In the genomic region with DNA sequence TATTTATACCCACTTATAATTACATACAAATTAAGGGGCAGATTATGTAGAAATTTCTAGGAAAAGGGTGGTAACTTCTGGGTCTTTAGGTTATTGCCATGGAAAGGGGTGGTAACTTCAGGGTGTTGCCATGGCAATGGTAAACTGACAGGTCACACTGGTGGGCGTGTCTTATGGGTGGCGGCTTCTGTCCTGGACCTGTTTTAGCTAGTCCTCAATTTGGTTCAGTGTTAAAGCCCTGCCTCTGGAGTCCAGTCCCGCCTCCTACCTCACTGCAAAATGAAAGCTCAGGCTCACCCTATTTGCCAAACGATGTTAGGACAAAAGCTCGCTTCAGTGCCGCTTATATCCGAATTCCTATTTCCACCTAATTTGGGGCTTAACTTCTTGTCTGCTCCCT, we compare ENCODE assay signal across 27 cellular contexts.
A peak's percentile ranks its signal among the peaks of the same experiment; 100 is the strongest.
DNase-seq lines count a peak whose midpoint lies in the region; ATAC-seq and TF ChIP-seq lines count a peak whose summit lies in the region.
"Had no signal": no experiment of that assay in that cellular context is flagged by ENCODE, and none has a peak within 500 bp of the region (broad histone marks: within the 10 kb centered on the region; RNA-seq: fewer than 3 reads in every experiment).

No MANE protein-coding gene starts in this region.

- no peak overlapping the region for H3K56ac ChIP-seq in IMR-90 (ENCODE audit: extremely low read depth, insufficient read depth, low read length)

- ATAC-seq in IMR-90 (ENCODE audit: low read depth) (no peak), WTC11 (peak; percentile 100), HG03354 (IDR thresholded peaks at IDR 0.05; ENCODE audit: poor library complexity, severe bottlenecking, unreplicated experiment) (no peak)
- ATAC-seq: gastroesophageal sphincter, GM12878 had no signal

- no peak overlapping the region for H3K9ac ChIP-seq in IMR-90 (ENCODE audit: low read depth, low read length)

- H4K20me1 ChIP-seq in IMR-90 (ENCODE audit: insufficient read depth, low read length): no peaks in the 10 kb centered on the region

- H3K27me3 Mint-ChIP-seq in WTC11 (ENCODE audit: low read depth): no peaks in the 10 kb centered on the region
- H3K27me3 Mint-ChIP-seq: CD8-positive, alpha-beta memory T cell had no signal

- intact Hi-C loops in IMR-90 (cut with micrococcal nuclease): no loop called here

- no peak overlapping the region for H3K4me2 ChIP-seq in IMR-90 (ENCODE audit: low read depth, low read length)

- WGBS in IMR-90 (ENCODE audit: extremely low coverage in 2 of 2, insufficient read length in 1 of 2), 2 experiments: no CpG with 5 or more reads among the region's 7 CpGs

- no peaks in the 10 kb centered on the region for H3K9me3 Mint-ChIP-seq in WTC11

- no peaks in the 10 kb centered on the region for H3K36me3 Mint-ChIP-seq in WTC11
- H3K36me3 Mint-ChIP-seq: CD8-positive, alpha-beta memory T cell had no signal

- POLR2A ChIA-PET in IMR-90 (lab: Charles Lee; ENCODE audit: unreplicated experiment) (interaction anchor here (0.7 kb wide), 1 partner anchor 430 kb away, joined by 4 read pairs; no protein-coding TSS in a partner anchor), WTC11 (lab: Charles Lee) (interaction anchor here (0.6 kb wide), 1 partner anchor 1437 kb away, joined by 3 read pairs; no protein-coding TSS in a partner anchor)

- no peak overlapping the region for H3K27ac Mint-ChIP-seq in WTC11
- H3K27ac Mint-ChIP-seq: immature natural killer cell had no signal

- no peak overlapping the region; the same call in 1 of the 2 replicates for H3K23ac ChIP-seq in IMR-90 (ENCODE audit: low read depth, low read length)

- TF ChIP-seq RAD21 in IMR-90 (IDR thresholded peaks at IDR 0.05; ENCODE audit: low read length): no peak

- peak overlapping the region; percentile 82 for H3K4ac ChIP-seq in IMR-90 (ENCODE audit: low read depth, low read length)

- TF ChIP-seq CTCF in IMR-90 (conservative IDR thresholded peaks at IDR 0.05; ENCODE audit: low read depth, low read length) (no peak), WTC11 (IDR thresholded peaks at IDR 0.05) (no peak), foreskin fibroblast (IDR thresholded peaks at IDR 0.05; ENCODE audit: low read depth, low read length) (no peak)

- H2AK9ac ChIP-seq in IMR-90 (replicated peaks; ENCODE audit: low read depth, low read length, poor library complexity): peak overlapping the region; percentile 68

- peak overlapping the region; percentile 58 for H4K91ac ChIP-seq in IMR-90 (ENCODE audit: insufficient read depth, low read depth, low read length)

- no peak for TF ChIP-seq POLR2A in IMR-90 (IDR thresholded peaks at IDR 0.05; ENCODE audit: low read depth, low read length)

- peak overlapping the region; percentile 57 for H2AFZ ChIP-seq in IMR-90 (replicated peaks; ENCODE audit: low read length, poor library complexity)

- H3K27ac ChIP-seq in IMR-90 (ENCODE audit: insufficient read depth, low read length): no peak overlapping the region
- H3K27ac ChIP-seq: epithelial cell of prostate, gastroesophageal sphincter, HL-60, right atrium auricular region, thoracic aorta had no signal

- H2BK5ac ChIP-seq in IMR-90 (ENCODE audit: low read depth, low read length, poor library complexity, severe bottlenecking): no peak overlapping the region

- H3K79me1 ChIP-seq in IMR-90 (ENCODE audit: low read depth in 1 of 2, low read length in 2 of 2): no peaks in the 10 kb centered on the region

- H2BK20ac ChIP-seq in IMR-90 (ENCODE audit: low read depth, low read length): peak overlapping the region; percentile 81

- dilution Hi-C loops in IMR-90 (cut with HindIII; ENCODE audit: low sequenced_read_pairs, unreplicated experiment): no loop called here

- no peak overlapping the region; the same call in 1 of the 2 replicates for H3K18ac ChIP-seq in IMR-90 (ENCODE audit: low read depth, low read length)

- H3K9me1 ChIP-seq in IMR-90 (ENCODE audit: insufficient read depth, low read length): peaks cover 7% of the 10 kb centered on the region

- peak overlapping the region; percentile 84 for H3K14ac ChIP-seq in IMR-90 (replicated peaks; ENCODE audit: low read depth, low read length)

- H3K9me3 ChIP-seq in IMR-90 (ENCODE audit: control insufficient read depth, insufficient read depth, low read length): peaks cover 2% of the 10 kb centered on the region; the same call in 1 of the 2 replicates
- H3K9me3 ChIP-seq: thoracic aorta had no signal

- peaks cover 5% of the 10 kb centered on the region; the same call in 1 of the 2 replicates for H3K4me1 Mint-ChIP-seq in WTC11
- H3K4me1 Mint-ChIP-seq: CD8-positive, alpha-beta memory T cell; immature natural killer cell had no signal

- H2BK15ac ChIP-seq in IMR-90 (ENCODE audit: low read depth, low read length): peak overlapping the region; percentile 92

- H3K4me3 Mint-ChIP-seq in WTC11: no peak overlapping the region
- H3K4me3 Mint-ChIP-seq: CD8-positive, alpha-beta memory T cell; immature natural killer cell had no signal

- CTCF ChIA-PET in IMR-90 (lab: Yijun Ruan, JAX) (interaction anchor here (0.5 to 1.1 kb wide), 2 partner anchors 12 to 146 kb away, joined by 3 read pairs; no protein-coding TSS in a partner anchor), WTC11 (lab: Charles Lee) (interaction anchor here (0.8 to 2.0 kb wide), 2 partner anchors 19 to 150 kb away, joined by 3 to 8 read pairs; no protein-coding TSS in a partner anchor)

- no peaks in the 10 kb centered on the region for H3K36me3 ChIP-seq in IMR-90 (ENCODE audit: control insufficient read depth, insufficient read depth, low read length)
- H3K36me3 ChIP-seq: gastroesophageal sphincter, right atrium auricular region, thoracic aorta had no signal

- H2AK5ac ChIP-seq in IMR-90 (ENCODE audit: low read depth, low read length): peak overlapping the region; percentile 93

- H4K5ac ChIP-seq in IMR-90 (ENCODE audit: low read depth, low read length): no peak overlapping the region

- no peaks in the 10 kb centered on the region for H3K27me3 ChIP-seq in IMR-90 (ENCODE audit: control insufficient read depth, insufficient read depth, low read length)
- H3K27me3 ChIP-seq: gastroesophageal sphincter, right atrium auricular region had no signal

- peak overlapping the region; percentile 86 for H2BK120ac ChIP-seq in IMR-90 (ENCODE audit: low read depth, low read length)

- no TSS peak for BruUV-seq in IMR-90 (replicated peaks; lab: Mats Ljungman, UMichigan)

- H3K4me3 ChIP-seq in IMR-90 (ENCODE audit: insufficient read depth, low read depth, low read length): no peak overlapping the region
- no peak overlapping the region for H3K4me3 ChIP-seq in foreskin fibroblast (ENCODE audit: low read depth in 1 of 2, low read length in 2 of 2)
- H3K4me3 ChIP-seq: gastroesophageal sphincter, GM12878, lung, right atrium auricular region, thoracic aorta had no signal

- peaks cover 7% of the 10 kb centered on the region; the same call in 1 of the 2 replicates for H3K4me1 ChIP-seq in IMR-90 (ENCODE audit: control insufficient read depth, insufficient read depth, low read length)
- H3K4me1 ChIP-seq: gastroesophageal sphincter, right atrium auricular region had no signal

- in situ Hi-C loops in IMR-90 (cut with MboI; ENCODE audit: low sequenced_read_pairs): no loop called here

- H4K8ac ChIP-seq in IMR-90 (ENCODE audit: low read depth in 2 of 2, low read length in 2 of 2): peak overlapping the region; percentile 61 to 64; a peak in 3 of 4 replicates

- peak; percentile 11 for DNase-seq in EH (ENCODE audit: low read depth)
- DNase-seq in IMR-90: no peak
- peak; percentile 81 for DNase-seq in WTC11 (ENCODE audit: low spot score)
- peak; percentile 40 for DNase-seq in iPS-NIHi7 (ENCODE audit: extremely low spot score)
- no peak for DNase-seq in globus pallidus (ENCODE audit: low spot score)
- DNase-seq in foreskin fibroblast: no peak
- DNase-seq in NCI-H1694 (lab: John Stamatoyannopoulos, UW): no peak
- DNase-seq: activated CD8-positive, alpha-beta memory T cell treated with anti-CD3 and anti-CD28 coated beads, Interleukin-2, amount 50 U/mL, for 48 hours; activated gamma-delta T cell; amygdala; caudate nucleus; CD8-positive, alpha-beta memory T cell; immature natural killer cell; NCI-H1092; NCI-H2081; NCI-H510A treated with DMSO at 0.1 percent for 48 hours; occipital lobe; Right ventricle myocardium superior; T-helper 1 cell had no signal

TF ChIP-seq in IMR-90, 13 proteins besides CTCF, POLR2A, EP300 and RAD21 (continues in another document):
- TF ChIP-seq MXI1 (IDR thresholded peaks at IDR 0.05; ENCODE audit: borderline replicate concordance, low read depth, low read length) (no peak), NFE2L2 (IDR thresholded peaks at IDR 0.05; ENCODE audit: low read depth, low read length) (no peak), SMC3 (IDR thresholded peaks at IDR 0.05; ENCODE audit: low read depth, low read length) (no peak), CEBPB (IDR thresholded peaks at IDR 0.05; ENCODE audit: low read depth, low read length) (no peak), CHD1 (IDR thresholded peaks at IDR 0.05; ENCODE audit: low read depth, low read length) (no peak)
- TF ChIP-seq, protein P1, sequence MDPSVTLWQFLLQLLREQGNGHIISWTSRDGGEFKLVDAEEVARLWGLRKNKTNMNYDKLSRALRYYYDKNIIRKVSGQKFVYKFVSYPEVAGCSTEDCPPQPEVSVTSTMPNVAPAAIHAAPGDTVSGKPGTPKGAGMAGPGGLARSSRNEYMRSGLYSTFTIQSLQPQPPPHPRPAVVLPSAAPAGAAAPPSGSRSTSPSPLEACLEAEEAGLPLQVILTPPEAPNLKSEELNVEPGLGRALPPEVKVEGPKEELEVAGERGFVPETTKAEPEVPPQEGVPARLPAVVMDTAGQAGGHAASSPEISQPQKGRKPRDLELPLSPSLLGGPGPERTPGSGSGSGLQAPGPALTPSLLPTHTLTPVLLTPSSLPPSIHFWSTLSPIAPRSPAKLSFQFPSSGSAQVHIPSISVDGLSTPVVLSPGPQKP (IDR thresholded peaks at IDR 0.05; ENCODE audit: borderline replicate concordance, low read depth, low read length): no peak

TF ChIP-seq in WTC11, 78 proteins besides CTCF, POLR2A, EP300 and RAD21 (continues in another document):
- TF ChIP-seq KAT7 (CRISPR knock-in tag; IDR thresholded peaks at IDR 0.05; ENCODE audit: borderline replicate concordance): no peak
- TF ChIP-seq, protein P2, sequence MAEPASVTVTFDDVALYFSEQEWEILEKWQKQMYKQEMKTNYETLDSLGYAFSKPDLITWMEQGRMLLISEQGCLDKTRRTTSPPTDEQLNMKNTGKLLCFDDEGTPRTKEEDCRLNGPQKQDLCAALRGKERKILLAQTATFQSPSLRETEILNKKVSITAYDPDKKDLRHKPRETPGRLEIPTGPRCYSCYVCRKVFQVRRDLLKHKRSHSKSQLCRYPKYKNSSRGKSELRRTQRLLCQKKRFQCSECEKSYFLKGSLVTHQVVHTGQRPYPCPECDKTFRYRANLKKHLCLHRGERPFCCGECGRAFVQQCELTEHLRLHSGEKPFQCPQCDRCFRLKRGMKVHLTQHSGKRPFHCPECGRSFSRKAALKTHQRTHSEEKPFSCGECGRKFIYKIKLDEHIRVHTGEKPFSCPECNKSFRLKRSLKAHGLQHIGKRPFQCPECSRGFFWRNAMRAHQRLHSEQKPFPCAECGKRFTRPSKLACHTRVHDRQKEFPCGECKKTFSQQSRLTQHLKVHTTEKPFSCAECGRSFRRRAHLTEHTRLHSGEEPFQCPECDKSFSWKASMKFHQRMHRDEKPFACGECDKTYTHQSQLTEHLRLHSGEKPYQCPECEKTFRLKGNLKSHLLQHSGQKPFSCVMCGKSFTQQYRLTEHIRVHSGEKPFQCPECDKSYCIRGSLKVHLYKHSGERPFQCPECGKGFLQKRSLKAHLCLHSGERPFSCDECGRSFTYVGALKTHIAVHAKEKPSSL (CRISPR knock-in tag; conservative IDR thresholded peaks at IDR 0.05): no peak

Comparison
In these comparisons a context has a peak if more than half of its experiments do, and no peak if none do; other contexts are left out.
1. DNase-seq: peak in EH (single experiment), WTC11 (single experiment) and iPS-NIHi7 (single experiment); none in IMR-90 (single experiment), globus pallidus (single experiment), foreskin fibroblast (0 of 2) and NCI-H1694 (single experiment).